Comparison of ENCODE assay signal across 9 cellular contexts in genomic region chr1:235012436-235013210, GRCh38.
A peak's percentile ranks its signal among the peaks of the same experiment; 100 is the strongest.
DNase-seq lines count a peak whose midpoint lies in the region; ATAC-seq, FAIRE-seq and TF ChIP-seq lines count a peak whose summit lies in the region.
"Had no signal": no experiment of that assay in that cellular context is flagged by ENCODE, and none has a peak within 500 bp of the region (broad histone marks: within the 10 kb centered on the region; RNA-seq: fewer than 3 reads in every experiment).

No MANE protein-coding gene starts in this region.

- H3K4me1 Mint-ChIP-seq in naive thymus-derived CD4-positive, alpha-beta T cell: peaks cover 36 to 82% (median 64%) of the 10 kb centered on the region in 7 donors

- DNase-seq in Karpas-422 (no peak), cerebellar cortex (ENCODE audit: low spot score) (peak; percentile 15), GM19239 (ENCODE audit: insufficient read length, low spot score) (no peak), omental fat pad (ENCODE audit: low spot score) (no peak), NCI-H2196 treated with DMSO at 0.1 percent for 48 hours (lab: John Stamatoyannopoulos, UW; ENCODE audit: unreplicated experiment) (no peak)
- DNase-seq in naive thymus-derived CD4-positive, alpha-beta T cell: peak in 1 of 9 donors; percentile 39
- DNase-seq: DMS79 treated with DMSO at 0.1 percent for 48 hours had no signal

- H3K79me2 ChIP-seq in Karpas-422 (ENCODE audit: low read length): no peaks in the 10 kb centered on the region

- H3K36me3 Mint-ChIP-seq in naive thymus-derived CD4-positive, alpha-beta T cell: peaks cover 0 to 23% (median 3%) of the 10 kb centered on the region in 5 donors

- peak overlapping the region; percentile 89 for H2AFZ ChIP-seq in Karpas-422 (ENCODE audit: low read length)

- CTCF ChIA-PET in naive thymus-derived CD4-positive, alpha-beta T cell (lab: Charles Lee): interaction anchor here (0.6 to 1.2 kb wide), 2 partner anchors 33 to 513 kb away, joined by 3 read pairs; no protein-coding TSS in a partner anchor

- H3K27ac ChIP-seq in BLaER1 treated with 17β-estradiol and CSF1 and Interleukin-3, amounts not matched to agents 10 nM and 100 nM: peak overlapping the region; percentile 33 to 97 (median 92); a peak in 21 of 22 replicates
- no peak overlapping the region for H3K27ac ChIP-seq in Karpas-422 (ENCODE audit: low read length)
- peak overlapping the region; percentile 91 for H3K27ac ChIP-seq in naive thymus-derived CD4-positive, alpha-beta T cell (ENCODE audit: low read depth, low read length)

- no peaks in the 10 kb centered on the region for H4K20me1 ChIP-seq in BLaER1 treated with 17β-estradiol and CSF1 and Interleukin-3, amounts not matched to agents 10 nM and 100 nM
- H4K20me1 ChIP-seq in Karpas-422 (ENCODE audit: insufficient read depth, low read depth, low read length): no peaks in the 10 kb centered on the region

- no peaks in the 10 kb centered on the region for H3K9me2 ChIP-seq in Karpas-422 (replicated peaks; ENCODE audit: insufficient read depth, low read length)

- H3K4me1 ChIP-seq in BLaER1 treated with 17β-estradiol and CSF1 and Interleukin-3, amounts not matched to agents 10 nM and 100 nM: peaks cover 73 to 86% (median 83%) of the 10 kb centered on the region in 10 experiments
- peaks cover 28% of the 10 kb centered on the region for H3K4me1 ChIP-seq in Karpas-422 (ENCODE audit: low read length)
- peaks cover 27 to 34% of the 10 kb centered on the region in 2 donors for H3K4me1 ChIP-seq in naive thymus-derived CD4-positive, alpha-beta T cell (ENCODE audit: control insufficient read depth in 2 of 2, insufficient read depth in 2 of 2, low read length in 2 of 2)

- H3K27ac Mint-ChIP-seq in naive thymus-derived CD4-positive, alpha-beta T cell: peak overlapping the region; percentile 91 to 98 (median 97)

- H3K36me3 ChIP-seq in BLaER1 treated with 17β-estradiol and CSF1 and Interleukin-3, amounts not matched to agents 10 nM and 100 nM: no peaks in the 10 kb centered on the region
- no peaks in the 10 kb centered on the region for H3K36me3 ChIP-seq in Karpas-422 (ENCODE audit: insufficient read depth, low read length)
- H3K36me3 ChIP-seq in naive thymus-derived CD4-positive, alpha-beta T cell (ENCODE audit: control insufficient read depth in 2 of 3, insufficient read depth in 3 of 3, low read length in 3 of 3): no peaks in the 10 kb centered on the region

- POLR2A ChIA-PET in naive thymus-derived CD4-positive, alpha-beta T cell (lab: Charles Lee): interaction anchor here (0.6 to 1.7 kb wide), 8 partner anchors 10 to 534 kb away, joined by 3 to 22 read pairs (median 4); partner anchors contain the start of genes IRF2BP2 and TARBP1

- FAIRE-seq in GM19239 (lab: Jason Lieb, UNC): no peak

- H3K4me3 ChIP-seq in BLaER1 treated with 17β-estradiol and CSF1 and Interleukin-3, amounts not matched to agents 10 nM and 100 nM: peak overlapping the region in 4 of 10 experiments; percentile 2 to 39 (median 26); a peak in 5 of 20 replicates
- no peak overlapping the region for H3K4me3 ChIP-seq in Karpas-422 (ENCODE audit: low read length)
- peak overlapping the region; percentile 12 for H3K4me3 ChIP-seq in naive thymus-derived CD4-positive, alpha-beta T cell (ENCODE audit: low read length)

- peak overlapping the region; percentile 75 to 97 (median 89) for H3K4me2 ChIP-seq in BLaER1 treated with 17β-estradiol and CSF1 and Interleukin-3, amounts not matched to agents 10 nM and 100 nM
- H3K4me2 ChIP-seq in Karpas-422 (ENCODE audit: low read depth, low read length, poor library complexity, severe bottlenecking): no peak overlapping the region

- TF ChIP-seq CTCF in omental fat pad (IDR thresholded peaks at IDR 0.05): no peak

- H3K27me3 ChIP-seq in BLaER1 treated with 17β-estradiol and CSF1 and Interleukin-3, amounts not matched to agents 10 nM and 100 nM: no peaks in the 10 kb centered on the region
- no peaks in the 10 kb centered on the region for H3K27me3 ChIP-seq in Karpas-422 (ENCODE audit: low read length)
- no peaks in the 10 kb centered on the region for H3K27me3 ChIP-seq in naive thymus-derived CD4-positive, alpha-beta T cell (ENCODE audit: control insufficient read depth in 2 of 2, insufficient read depth in 2 of 2, low read length in 2 of 2)

- intact Hi-C loops in naive thymus-derived CD4-positive, alpha-beta T cell (cut with micrococcal nuclease): loop anchor here (1.0 to 10.0 kb wide), 12 partner anchors 34 to 632 kb away; partner anchors contain the start of genes ARID4B (in 1 of the 2), GGPS1 (in 1 of the 2) and GNG4 (in 1 of the 2)

- H3K9ac ChIP-seq in BLaER1 treated with 17β-estradiol and CSF1 and Interleukin-3, amounts not matched to agents 10 nM and 100 nM: peak overlapping the region in 10 of 11 experiments; percentile 43 to 84 (median 80); a peak in 20 of 22 replicates
- H3K9ac ChIP-seq in Karpas-422 (ENCODE audit: low read length): 0 out of 2 replicates have a peak overlapping the region, but pooled peaks have one; percentile 7

- peaks cover 0 to 6% (median 1%) of the 10 kb centered on the region in 11 donors for H3K9me3 Mint-ChIP-seq in naive thymus-derived CD4-positive, alpha-beta T cell

- H3K9me3 ChIP-seq in BLaER1 treated with 17β-estradiol and CSF1 and Interleukin-3, amounts not matched to agents 10 nM and 100 nM (replicated peaks in 1 of 11): peaks cover 0 to 6% (median 3%) of the 10 kb centered on the region in 11 experiments; a peak in 9 of 22 replicates
- H3K9me3 ChIP-seq in Karpas-422 (ENCODE audit: low read length): no peaks in the 10 kb centered on the region
- no peaks in the 10 kb centered on the region for H3K9me3 ChIP-seq in naive thymus-derived CD4-positive, alpha-beta T cell (ENCODE audit: control insufficient read depth in 2 of 3, low read length in 3 of 3)

- no peak for ATAC-seq in naive thymus-derived CD4-positive, alpha-beta T cell
- ATAC-seq in omental fat pad (ENCODE audit: low FRiP score): no peak
- no peak for ATAC-seq in HG02884 (IDR thresholded peaks at IDR 0.05; ENCODE audit: unreplicated experiment)

- peaks cover 0 to 5% (median 0%) of the 10 kb centered on the region in 5 donors for H3K27me3 Mint-ChIP-seq in naive thymus-derived CD4-positive, alpha-beta T cell

- peak overlapping the region; percentile 8 to 84 (median 79) for H3K4me3 Mint-ChIP-seq in naive thymus-derived CD4-positive, alpha-beta T cell
